8 cellular contexts compared by ENCODE assay signal in the genomic region with DNA sequence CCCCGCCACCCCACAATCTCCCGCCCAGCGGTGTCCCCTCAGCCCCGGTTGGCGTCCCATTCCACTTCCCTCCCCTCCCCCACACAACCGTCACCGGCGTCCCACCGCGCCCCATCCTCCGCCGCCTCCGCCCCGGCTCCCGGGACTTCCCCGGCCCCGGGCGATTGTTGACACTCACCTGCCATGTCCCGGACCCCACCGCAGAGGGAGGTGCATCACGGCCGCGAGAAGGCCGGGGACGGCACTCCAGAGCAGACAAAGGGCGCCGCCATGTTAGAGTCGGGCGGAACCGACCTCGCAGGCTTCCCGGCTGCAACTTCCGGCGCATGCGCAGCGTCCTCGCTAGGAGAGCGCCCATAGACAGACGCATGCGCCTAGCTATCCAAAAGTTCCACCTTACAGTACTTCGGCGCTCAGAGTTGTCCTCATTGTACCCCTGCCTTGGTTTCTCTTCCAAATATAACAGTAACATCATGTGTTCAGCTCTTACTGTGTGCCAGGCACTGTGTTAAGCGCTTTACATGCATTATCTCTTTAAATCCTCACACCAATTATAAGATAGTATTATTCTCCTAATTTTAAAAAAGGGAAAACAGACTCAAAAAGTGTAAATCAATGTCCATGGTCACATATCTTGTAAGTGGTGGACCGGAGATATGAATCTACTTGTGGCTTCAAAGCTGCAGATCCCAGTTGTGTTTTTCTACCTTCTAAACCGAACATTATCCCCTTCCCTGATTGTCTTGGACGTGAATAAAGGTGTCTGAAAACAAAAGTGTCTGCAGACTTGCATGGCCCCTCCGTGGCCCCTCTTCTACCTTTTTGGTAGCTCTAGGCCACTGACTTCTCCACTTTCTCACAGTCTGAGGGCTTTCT. TPM values are rescaled to one million over a fixed set of nuclear protein-coding genes. Genes with fewer than 3 reads are reported as not detected.
DNase-seq lines count a peak whose midpoint lies in the region; ATAC-seq and TF ChIP-seq lines count a peak whose summit lies in the region.

A gene (minus strand): TSS at position 297 of the 876 bp plus-strand sequence. CDS start 27,606 bp downstream, outside the sequence.

- peak; percentile 87 for ATAC-seq in stimulated activated naive CD8-positive, alpha-beta T cell treated with anti-CD3 and anti-CD28 coated beads, Interleukin-15, Interleukin-2, amounts not matched to agents 100 U/mL and 50 U/mL, for 24 hours

- H3K27me3 Mint-ChIP-seq in nephron (ENCODE audit: low read depth) = no peaks in the 10 kb centered on the region

- TF ChIP-seq CTCF in fibroblast of the aortic adventitia (IDR thresholded peaks at IDR 0.05; ENCODE audit: insufficient read depth, low read length) (no peak), nephron (IDR thresholded peaks at IDR 0.05; ENCODE audit: unreplicated experiment in 3 of 3) (no peak)

- peak within 1 kb of the TSS; percentile 63 to 77 (median 75) for H3K27ac Mint-ChIP-seq in nephron

- peaks cover 18% of the 10 kb centered on the region for H3K4me1 Mint-ChIP-seq in nephron

- H3K4me3 ChIP-seq in H7 (ENCODE audit: insufficient read depth, low read depth, low read length) (peak within 1 kb of the TSS; percentile 76), MG63 (peak within 1 kb of the TSS; percentile 94), fibroblast of the aortic adventitia (ENCODE audit: low read depth, low read length) (peak within 1 kb of the TSS; percentile 76)

- peak within 1 kb of the TSS; percentile 92 to 94 (median 94) for H3K4me3 Mint-ChIP-seq in nephron

- H3K9me3 Mint-ChIP-seq in nephron = peaks cover 7% of the 10 kb centered on the region

- H3K9me3 ChIP-seq in MG63 = 0 out of 2 replicates have a peak, but pooled peaks cover 6% of the 10 kb centered on the region

- peak; percentile 93 for DNase-seq in EH (ENCODE audit: low read depth)
- DNase-seq in H7 = peak; percentile 96
- peak; percentile 90 for DNase-seq in MG63
- DNase-seq in SHP77 (lab: John Stamatoyannopoulos, UW) = peak; percentile 84 to 91
- DNase-seq in activated effector memory CD4-positive, alpha-beta T cell treated with Interleukin-2 at 50 U/mL for 16 hours = peak; percentile 92
- peak; percentile 93 for DNase-seq in fibroblast of the aortic adventitia (ENCODE audit: low read depth)
- peak; percentile 98 for DNase-seq in stimulated activated naive CD8-positive, alpha-beta T cell treated with anti-CD3 and anti-CD28 coated beads, Interleukin-15, Interleukin-2, amounts not matched to agents 100 U/mL and 50 U/mL, for 24 hours

- H3K36me3 Mint-ChIP-seq in nephron (ENCODE audit: low read depth) = peaks cover 25% of the 10 kb centered on the region

- H3K27me3 ChIP-seq in H7 (ENCODE audit: control insufficient read depth, insufficient read depth, low read length) (no peaks in the 10 kb centered on the region), MG63 (no peaks in the 10 kb centered on the region)

- H3K36me3 ChIP-seq in H7 (replicated peaks; ENCODE audit: control insufficient read depth, insufficient read depth, low read length) = 0 out of 2 replicates have a peak, but pooled peaks cover 3% of the 10 kb centered on the region
- peaks cover 11% of the 10 kb centered on the region for H3K36me3 ChIP-seq in MG63

RNA-seq across cellular contexts. Expression of the gene that starts here (rescaled TPM):
- total RNA-seq in H7 (2014; rRNA removed; shearing (Covaris generic)) = 53.5 and 62.6 TPM in 2 replicates
- total RNA-seq in MG63 (2014; rRNA removed; shearing (Covaris generic); ENCODE audit: low replicate concordance) = 25.7 and 29.1 TPM in 2 replicates
- total RNA-seq in fibroblast of the aortic adventitia (ENCODE audit: low replicate concordance) = 13.8 and 21.7 TPM in 2 replicates

Comparison
In these comparisons a context has a peak if more than half of its experiments do, and no peak if none do; other contexts are left out.
1. Peak in every context shown above with its lines: DNase-seq, ATAC-seq and H3K4me3 ChIP-seq.